Comparison of ENCODE assay signal across 25 cellular contexts in the genomic region with DNA sequence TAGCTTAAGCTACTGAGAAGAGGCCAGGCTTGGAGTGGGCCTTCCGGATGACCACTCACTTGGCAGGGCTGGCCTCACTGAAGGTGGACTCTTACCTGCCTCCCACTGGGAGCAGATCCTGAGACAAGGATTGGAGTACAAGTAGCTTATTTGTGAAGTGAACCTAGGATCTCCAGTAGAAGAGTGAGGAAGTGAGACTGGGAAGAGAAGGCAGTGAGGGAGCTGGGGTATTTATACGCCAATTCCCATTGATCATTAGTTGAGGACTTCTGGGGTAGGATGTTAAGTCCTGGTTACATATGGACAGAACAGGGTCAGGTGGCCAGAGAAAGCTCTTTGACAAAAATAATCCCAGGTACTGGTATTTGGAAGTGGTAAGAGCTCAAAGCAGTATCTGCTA.
"Had no signal": no experiment of that assay in that cellular context is flagged by ENCODE, and none has a peak within 500 bp of the region (broad histone marks: within the 10 kb centered on the region; RNA-seq: fewer than 3 reads in every experiment).

No MANE protein-coding gene starts in this region.

- H3K27me3 Mint-ChIP-seq: progenitor cell of endocrine pancreas had no signal

- H3K4me1 ChIP-seq: stomach, testis, thyroid gland, transverse colon had no signal

- H3K9me3 ChIP-seq: left ventricle myocardium inferior, mucosa of descending colon, ovary, stomach, testis, thyroid gland, transverse colon, upper lobe of left lung had no signal

- H3K4me3 ChIP-seq: left ventricle myocardium inferior, mucosa of descending colon, ovary, stomach, testis, thyroid gland, transverse colon, upper lobe of left lung had no signal

- H3K27ac ChIP-seq: left ventricle myocardium inferior, ovary, stomach, testis, thyroid gland, transverse colon, upper lobe of left lung had no signal

- H3K4me1 Mint-ChIP-seq: memory B cell; stimulated activated memory B cell treated with anti-CD40 and anti-IgM and Interleukin-4, amounts not matched to agents 10 μg/mL and 1 μg/mL and 100 μg/mL, for 72 hours had no signal

- ATAC-seq: left colon; mucosa of descending colon; naive thymus-derived CD4-positive, alpha-beta T cell; natural killer cell treated with Interleukin-12 subunit alpha and Interleukin-12 subunit beta and Interleukin-15 and Interleukin-18, amount 100 ng/mL, for 72 hours; right cardiac atrium; sciatic nerve; stimulated activated memory B cell treated with anti-CD40 and anti-IgM and Interleukin-4, amounts not matched to agents 10 μg/mL and 1 μg/mL and 100 μg/mL, for 72 hours; stimulated activated naive CD8-positive, alpha-beta T cell treated with anti-CD3 and anti-CD28 coated beads, Interleukin-15, Interleukin-2, amounts not matched to agents 100 U/mL and 50 U/mL, for 24 hours had no signal

- DNase-seq: hippocampal formation; kidney; left colon; left ventricle myocardium inferior; midbrain; mucosa of descending colon; naive thymus-derived CD4-positive, alpha-beta T cell; ovary; right cardiac atrium; small intestine; stimulated activated CD4-positive, alpha-beta T cell treated with anti-CD3 and anti-CD28 coated beads, Interleukin-1b, Interleukin-23, amount 100 ng/mL, for 48 hours; stimulated activated CD4-positive, alpha-beta T cell treated with anti-CD3 and anti-CD28 coated beads, Interleukin-2, amount 100 ng/mL, for 48 hours; stimulated activated CD4-positive, alpha-beta T cell treated with anti-CD3 and anti-CD28 coated beads, Interleukin-4, amount 100 ng/mL, for 4 hours; stimulated activated CD8-positive, alpha-beta memory T cell treated with anti-CD3 and anti-CD28 coated beads, Interleukin-4, amount 100 ng/mL, for 48 hours; stimulated activated naive CD8-positive, alpha-beta T cell treated with anti-CD3 and anti-CD28 coated beads, Interleukin-15, Interleukin-2, amounts not matched to agents 100 U/mL and 50 U/mL, for 24 hours; stomach; testis; thyroid gland; transverse colon had no signal

- H3K27ac Mint-ChIP-seq: memory B cell; natural killer cell treated with Interleukin-12 subunit alpha and Interleukin-12 subunit beta and Interleukin-15 and Interleukin-18, amount 100 ng/mL, for 72 hours; progenitor cell of endocrine pancreas; stimulated activated memory B cell treated with anti-CD40 and anti-IgM and Interleukin-4, amounts not matched to agents 10 μg/mL and 1 μg/mL and 100 μg/mL, for 72 hours had no signal

- H3K36me3 Mint-ChIP-seq: memory B cell; natural killer cell treated with Interleukin-12 subunit alpha and Interleukin-12 subunit beta and Interleukin-15 and Interleukin-18, amount 100 ng/mL, for 72 hours; stimulated activated memory B cell treated with anti-CD40 and anti-IgM and Interleukin-4, amounts not matched to agents 10 μg/mL and 1 μg/mL and 100 μg/mL, for 72 hours had no signal

- H3K27me3 ChIP-seq: ovary, testis, thyroid gland, upper lobe of left lung had no signal

- H3K4me3 Mint-ChIP-seq: memory B cell; naive thymus-derived CD4-positive, alpha-beta T cell; natural killer cell treated with Interleukin-12 subunit alpha and Interleukin-12 subunit beta and Interleukin-15 and Interleukin-18, amount 100 ng/mL, for 72 hours; stimulated activated memory B cell treated with anti-CD40 and anti-IgM and Interleukin-4, amounts not matched to agents 10 μg/mL and 1 μg/mL and 100 μg/mL, for 72 hours had no signal

- H3K9me3 Mint-ChIP-seq: natural killer cell treated with Interleukin-12 subunit alpha and Interleukin-12 subunit beta and Interleukin-15 and Interleukin-18, amount 100 ng/mL, for 72 hours had no signal

- H3K36me3 ChIP-seq: left ventricle myocardium inferior, ovary, stomach, thyroid gland, transverse colon, upper lobe of left lung had no signal
